In genomic region chr4:147587061-147587460, GRCh38 we compare ENCODE assay signal across 12 cellular contexts.
"Had no signal": no experiment of that assay in that cellular context is flagged by ENCODE, and none has a peak within 500 bp of the region (broad histone marks: within the 10 kb centered on the region; RNA-seq: fewer than 3 reads in every experiment).

No MANE protein-coding gene starts in this region.

- DNase-seq: activated CD4-positive, alpha-beta T cell treated with anti-CD3 and anti-CD28 coated beads, Interleukin-2, amount 10 ng/mL, durations not matched to agents 24 days and 14 days; activated naive CD4-positive, alpha-beta T cell; activated naive CD8-positive, alpha-beta T cell treated with anti-CD3 and anti-CD28 coated beads, Interleukin-2, amount 50 U/mL, for 24 hours; cortex of kidney; effector memory CD8-positive, alpha-beta T cell; mammary epithelial cell; ovary had no signal

- H3K36me3 Mint-ChIP-seq: natural killer cell treated with Interleukin-12 subunit alpha and Interleukin-12 subunit beta and Interleukin-15 and Interleukin-18, amount 100 ng/mL, for 72 hours had no signal

- H3K4me3 Mint-ChIP-seq: activated CD4-positive, alpha-beta T cell treated with anti-CD3 and anti-CD28 coated beads, Interleukin-2, amount 10 ng/mL, durations not matched to agents 24 days and 14 days; activated naive CD8-positive, alpha-beta T cell treated with anti-CD3 and anti-CD28 coated beads, Interleukin-2, amount 50 U/mL, for 24 hours; activated T-helper 1 cell treated with anti-CD3 and anti-CD28 coated beads, Interleukin-12 subunit alpha, Interleukin-12 subunit beta, Interleukin-2, Interleukin-4 antibody, amounts not matched to agents 30 ng/mL and 10 ng/mL and 1 ng/mL, durations not matched to agents 14 hours and 24 hours and 36 hours; effector memory CD8-positive, alpha-beta T cell; natural killer cell treated with Interleukin-12 subunit alpha and Interleukin-12 subunit beta and Interleukin-15 and Interleukin-18, amount 100 ng/mL, for 72 hours; WTC11 had no signal

- H3K27ac Mint-ChIP-seq: activated CD4-positive, alpha-beta T cell treated with anti-CD3 and anti-CD28 coated beads, Interleukin-2, amount 10 ng/mL, durations not matched to agents 24 days and 14 days; activated naive CD8-positive, alpha-beta T cell treated with anti-CD3 and anti-CD28 coated beads, Interleukin-2, amount 50 U/mL, for 24 hours; activated T-helper 1 cell treated with anti-CD3 and anti-CD28 coated beads, Interleukin-12 subunit alpha, Interleukin-12 subunit beta, Interleukin-2, Interleukin-4 antibody, amounts not matched to agents 30 ng/mL and 10 ng/mL and 1 ng/mL, durations not matched to agents 14 hours and 24 hours and 36 hours; effector memory CD8-positive, alpha-beta T cell; natural killer cell treated with Interleukin-12 subunit alpha and Interleukin-12 subunit beta and Interleukin-15 and Interleukin-18, amount 100 ng/mL, for 72 hours; WTC11 had no signal

- H3K36me3 ChIP-seq: ovary, tibial nerve had no signal

- H3K9me3 Mint-ChIP-seq: activated CD4-positive, alpha-beta T cell treated with anti-CD3 and anti-CD28 coated beads, Interleukin-2, amount 10 ng/mL, durations not matched to agents 24 days and 14 days; activated T-helper 1 cell treated with anti-CD3 and anti-CD28 coated beads, Interleukin-12 subunit alpha, Interleukin-12 subunit beta, Interleukin-2, Interleukin-4 antibody, amounts not matched to agents 30 ng/mL and 10 ng/mL and 1 ng/mL, durations not matched to agents 14 hours and 24 hours and 36 hours; effector memory CD8-positive, alpha-beta T cell; natural killer cell treated with Interleukin-12 subunit alpha and Interleukin-12 subunit beta and Interleukin-15 and Interleukin-18, amount 100 ng/mL, for 72 hours had no signal

- H3K4me1 Mint-ChIP-seq: activated CD4-positive, alpha-beta T cell treated with anti-CD3 and anti-CD28 coated beads, Interleukin-2, amount 10 ng/mL, durations not matched to agents 24 days and 14 days; activated naive CD8-positive, alpha-beta T cell treated with anti-CD3 and anti-CD28 coated beads, Interleukin-2, amount 50 U/mL, for 24 hours had no signal

- H3K27me3 ChIP-seq: ovary, tibial nerve had no signal

- H3K9me3 ChIP-seq: ovary had no signal

- ATAC-seq: activated naive CD8-positive, alpha-beta T cell treated with anti-CD3 and anti-CD28 coated beads, Interleukin-2, amount 50 U/mL, for 24 hours; effector memory CD8-positive, alpha-beta T cell; natural killer cell treated with Interleukin-12 subunit alpha and Interleukin-12 subunit beta and Interleukin-15 and Interleukin-18, amount 100 ng/mL, for 72 hours; SK-N-SH treated with all-trans-retinoic acid at 6 μM for 48 hours; WTC11 had no signal

- H3K4me3 ChIP-seq: ovary, tibial nerve had no signal
